25 cellular contexts compared by ENCODE assay signal in genomic region chr6:12419626-12420272, GRCh38.
A peak's percentile ranks its signal among the peaks of the same experiment; 100 is the strongest.
DNase-seq lines count a peak whose midpoint lies in the region; ATAC-seq, FAIRE-seq and TF ChIP-seq lines count a peak whose summit lies in the region.
"Had no signal": no experiment of that assay in that cellular context is flagged by ENCODE, and none has a peak within 500 bp of the region (broad histone marks: within the 10 kb centered on the region; RNA-seq: fewer than 3 reads in every experiment).

No MANE protein-coding gene starts in this region.

- H3K4me1 ChIP-seq in small intestine (ENCODE audit: control insufficient read depth in 2 of 2, insufficient read depth in 1 of 2, low read depth in 1 of 2, low read length in 1 of 2) (peaks cover 0 to 3% of the 10 kb centered on the region in 2 donors), spleen (no peaks in the 10 kb centered on the region)
- H3K4me1 ChIP-seq: right lobe of liver had no signal

- FAIRE-seq in small intestine (lab: Jason Lieb, UNC) = peak; percentile 49
- FAIRE-seq: astrocyte, GM12891 had no signal

- no peaks in the 10 kb centered on the region for H3K27me3 ChIP-seq in WERI-Rb-1 (ENCODE audit: insufficient read depth, low read depth, severe bottlenecking)
- no peaks in the 10 kb centered on the region for H3K27me3 ChIP-seq in small intestine (ENCODE audit: control insufficient read depth in 2 of 2, insufficient read depth in 2 of 2, low read length in 2 of 2)
- no peaks in the 10 kb centered on the region for H3K27me3 ChIP-seq in spleen (replicated peaks in 1 of 7)
- H3K27me3 ChIP-seq: right lobe of liver, SJSA1 had no signal

- H3K9me3 ChIP-seq in WERI-Rb-1 (ENCODE audit: severe bottlenecking) (no peaks in the 10 kb centered on the region), small intestine (ENCODE audit: control insufficient read depth, low read depth) (no peaks in the 10 kb centered on the region), spleen (peaks cover 0 to 11% (median 0%) of the 10 kb centered on the region in 8 donors)
- H3K9me3 ChIP-seq: right lobe of liver, SJSA1 had no signal

- intact Hi-C loops in spleen (cut with DNase I; ENCODE audit: low total_unique reads) = no loop called here

- H3K36me3 ChIP-seq in WERI-Rb-1 = no peaks in the 10 kb centered on the region
- no peaks in the 10 kb centered on the region for H3K36me3 ChIP-seq in small intestine (ENCODE audit: control insufficient read depth in 2 of 2, insufficient read depth in 2 of 2, low read length in 2 of 2)
- no peaks in the 10 kb centered on the region for H3K36me3 ChIP-seq in spleen
- H3K36me3 ChIP-seq: right lobe of liver, SJSA1 had no signal

- DNase-seq in GM10266 (ENCODE audit: extremely low spot score) = no peak
- DNase-seq in WERI-Rb-1 = no peak
- peak; percentile 71 for DNase-seq in kidney tubule cell (ENCODE audit: low spot score)
- DNase-seq in small intestine = peak; percentile 35
- no peak for DNase-seq in activated CD8-positive, alpha-beta memory T cell treated with anti-CD3 and anti-CD28 coated beads, Interleukin-2, amount 50 U/mL, for 4 hours
- no peak for DNase-seq in activated CD4-positive, alpha-beta T cell treated with anti-CD3 and anti-CD28 coated beads for 1 hour
- no peak for DNase-seq in spleen
- DNase-seq: activated CD8-positive, alpha-beta T cell treated with anti-CD3 and anti-CD28 coated beads, Interleukin-2, amount 10 ng/mL, durations not matched to agents 7 days and 5 days; activated effector memory CD4-positive, alpha-beta T cell treated with anti-CD3 and anti-CD28 coated beads, Interleukin-2, amount 50 U/mL, for 16 hours; Calu3; EL; islet precursor cell; NCI-H1105 treated with DMSO at 0.1 percent for 48 hours; NCI-H1930; NCI-H526 treated with DMSO at 0.1 percent for 48 hours; posterior cingulate gyrus; right lobe of liver; stimulated activated CD4-positive, alpha-beta T cell treated with anti-CD3 and anti-CD28 coated beads, Interleukin-4, amount 100 ng/mL, for 24 hours; T-helper 1 cell had no signal

- H3K4me3 ChIP-seq in WERI-Rb-1 (ENCODE audit: low read depth, low read length) (no peak overlapping the region), small intestine (ENCODE audit: low read depth in 1 of 2, low read length in 2 of 2) (no peak overlapping the region), spleen (no peak overlapping the region)
- H3K4me3 ChIP-seq: right lobe of liver, SJSA1 had no signal

- WGBS in small intestine, 3 donors = 24 to 36% (median 32%) methylated on average over 3 of the region's 3 CpGs
- WGBS in spleen, 5 donors = 51 to 76% (median 59%) methylated on average over 3 of the region's 3 CpGs

- ATAC-seq in GM18873 (IDR thresholded peaks at IDR 0.05; ENCODE audit: low FRiP score, unreplicated experiment) = no peak
- ATAC-seq: activated CD8-positive, alpha-beta T cell treated with anti-CD3 and anti-CD28 coated beads, Interleukin-2, amount 10 ng/mL, durations not matched to agents 7 days and 5 days; stimulated activated effector memory CD8-positive, alpha-beta T cell treated with anti-CD3 and anti-CD28 coated beads, Interleukin-12 subunit alpha, Interleukin-12 subunit beta, amount 100 ng/mL, for 72 hours had no signal

- peak; percentile 8 for TF ChIP-seq CTCF in GM10266 (IDR thresholded peaks at IDR 0.05; ENCODE audit: control insufficient read depth, insufficient read depth, low read depth, missing control alignments)
- TF ChIP-seq CTCF in WERI-Rb-1 (IDR thresholded peaks at IDR 0.05; ENCODE audit: low read depth, low read length) = no peak
- no peak for TF ChIP-seq CTCF in spleen (IDR thresholded peaks at IDR 0.05 in 8 of 11, conservative IDR thresholded peaks at IDR 0.05 in 3 of 11)

- no peak for TF ChIP-seq POLR2A in spleen (IDR thresholded peaks at IDR 0.05)

- H3K27ac ChIP-seq in WERI-Rb-1 (peak overlapping the region; percentile 35; the same call in 1 of the 2 replicates), small intestine (ENCODE audit: low read depth in 1 of 2, low read length in 1 of 2) (no peak overlapping the region), spleen (no peak overlapping the region)
- H3K27ac ChIP-seq: C4-2B, right lobe of liver, SJSA1 had no signal

Comparison
In these comparisons a context has a peak if more than half of its experiments do, and no peak if none do; other contexts are left out.
1. DNase-seq: peak in kidney tubule cell (single experiment) and small intestine (single experiment); none in GM10266 (single experiment), WERI-Rb-1 (single experiment), activated CD8-positive, alpha-beta memory T cell treated with anti-CD3 and anti-CD28 coated beads, Interleukin-2, amount 50 U/mL, for 4 hours (single experiment), activated CD4-positive, alpha-beta T cell treated with anti-CD3 and anti-CD28 coated beads for 1 hour (single experiment) and spleen (single experiment).